14 cellular contexts compared by ENCODE assay signal in the genomic region with DNA sequence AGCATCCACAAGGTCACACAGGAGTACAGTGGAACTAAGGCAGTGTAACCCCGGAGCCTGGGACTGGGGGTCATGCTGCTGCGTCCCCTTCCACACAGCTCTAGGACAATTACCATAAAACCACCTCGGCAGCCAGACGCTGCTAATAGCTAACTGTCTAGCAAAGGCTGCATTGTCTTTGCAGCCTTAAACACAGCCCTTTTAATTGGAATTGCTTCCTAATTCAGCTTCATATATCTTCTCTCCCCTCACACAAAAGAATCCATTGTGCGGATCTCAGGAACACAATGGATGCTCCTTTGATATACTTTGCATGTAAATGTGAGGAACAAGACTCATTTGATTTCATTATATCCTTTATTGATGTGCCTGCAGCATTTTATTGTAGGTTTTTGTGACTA.
"Had no signal": no experiment of that assay in that cellular context is flagged by ENCODE, and none has a peak within 500 bp of the region (broad histone marks: within the 10 kb centered on the region; RNA-seq: fewer than 3 reads in every experiment).

No MANE protein-coding gene starts in this region.

- DNase-seq: activated CD4-positive, alpha-beta T cell treated with anti-CD3 and anti-CD28 coated beads for 48 hours; activated CD8-positive, alpha-beta memory T cell treated with anti-CD3 and anti-CD28 coated beads, Interleukin-2, amount 50 U/mL, for 48 hours; activated CD8-positive, alpha-beta T cell treated with anti-CD3 and anti-CD28 coated beads, Interleukin-2, amount 10 ng/mL, durations not matched to agents 7 days and 5 days; activated naive CD4-positive, alpha-beta T cell; aorta; left cardiac atrium; lower lobe of right lung; natural killer cell; T-helper 9 cell; thyroid gland; uterus had no signal

- H3K27ac ChIP-seq: lower lobe of right lung, thyroid gland, uterus, VCaP had no signal

- H3K36me3 ChIP-seq: lower lobe of right lung, thyroid gland, uterus had no signal

- H3K4me1 ChIP-seq: lower lobe of right lung, thyroid gland, uterus had no signal

- ATAC-seq: activated CD8-positive, alpha-beta T cell treated with anti-CD3 and anti-CD28 coated beads, Interleukin-2, amount 10 ng/mL, durations not matched to agents 7 days and 5 days; left cardiac atrium; lower lobe of right lung; natural killer cell; stimulated activated effector memory CD8-positive, alpha-beta T cell treated with anti-CD3 and anti-CD28 coated beads, Interleukin-12 subunit alpha, Interleukin-12 subunit beta, amount 100 ng/mL, for 72 hours had no signal

- H3K4me3 ChIP-seq: lower lobe of right lung, smooth muscle cell, thyroid gland, uterus had no signal

- H3K9me3 ChIP-seq: lower lobe of right lung, thyroid gland, uterus had no signal

- H3K27me3 ChIP-seq: thyroid gland, uterus had no signal
